In genomic region chr3:81442758-81443456, GRCh38 we compare ENCODE assay signal across 15 cellular contexts.
A peak's percentile ranks its signal among the peaks of the same experiment; 100 is the strongest.
DNase-seq lines count a peak whose midpoint lies in the region; TF ChIP-seq lines count a peak whose summit lies in the region.
"Had no signal": no experiment of that assay in that cellular context is flagged by ENCODE, and none has a peak within 500 bp of the region (broad histone marks: within the 10 kb centered on the region; RNA-seq: fewer than 3 reads in every experiment).

No MANE protein-coding gene starts in this region.

- no peak for DNase-seq in cardiac muscle cell (ENCODE audit: low read depth in 1 of 2, low spot score in 1 of 2)
- DNase-seq in left ventricle myocardium inferior: no peak
- DNase-seq in chondrocyte (ENCODE audit: low spot score): no peak
- DNase-seq in osteocyte (ENCODE audit: extremely low spot score, unreplicated experiment): no peak
- no peak for DNase-seq in NCI-H146 treated with DMSO at 0.1 percent for 48 hours (lab: John Stamatoyannopoulos, UW; ENCODE audit: unreplicated experiment)
- DNase-seq in activated CD4-positive, alpha-beta T cell treated with anti-CD3 and anti-CD28 coated beads for 4 hours: no peak
- no peak for DNase-seq in middle frontal gyrus (ENCODE audit: extremely low spot score, low spot score)
- DNase-seq in NCI-H1436 treated with DMSO at 0.1 percent for 48 hours (lab: John Stamatoyannopoulos, UW): no peak
- DNase-seq: DMS153, NCI-H1436, NCI-H2081, NCI-H510A treated with DMSO at 0.1 percent for 48 hours, SIG-M5 had no signal

- no peaks in the 10 kb centered on the region for H3K4me1 ChIP-seq in cardiac muscle cell (ENCODE audit: low read depth)
- H3K4me1 ChIP-seq in left ventricle myocardium inferior: peaks cover 26% of the 10 kb centered on the region

- H3K36me3 ChIP-seq in cardiac muscle cell (no peaks in the 10 kb centered on the region), left ventricle myocardium inferior (no peaks in the 10 kb centered on the region)

- H3K36me3 Mint-ChIP-seq in chondrocyte (ENCODE audit: low read depth) (no peaks in the 10 kb centered on the region), osteocyte (ENCODE audit: unreplicated experiment) (no peaks in the 10 kb centered on the region)

- no peak for TF ChIP-seq CTCF in cardiac muscle cell (IDR thresholded peaks at IDR 0.05; ENCODE audit: low read depth, low read length)
- TF ChIP-seq CTCF in left ventricle myocardium inferior (IDR thresholded peaks at IDR 0.05; ENCODE audit: borderline replicate concordance): no peak
- TF ChIP-seq CTCF in chondrocyte (IDR thresholded peaks at IDR 0.05): no peak
- no peak for TF ChIP-seq CTCF in osteocyte (IDR thresholded peaks at IDR 0.05)

- no peak overlapping the region for H3K4me3 ChIP-seq in cardiac muscle cell
- no peak overlapping the region for H3K4me3 ChIP-seq in left ventricle myocardium inferior
- H3K4me3 ChIP-seq: K562 had no signal

- H3K27ac ChIP-seq in cardiac muscle cell (peak overlapping the region; percentile 10), left ventricle myocardium inferior (replicated peaks) (no peak overlapping the region)
- H3K27ac ChIP-seq: C4-2B had no signal

- intact Hi-C loops in left ventricle myocardium inferior (cut with micrococcal nuclease): no loop called here

- H3K27ac Mint-ChIP-seq in chondrocyte (ENCODE audit: unreplicated experiment) (peak overlapping the region; percentile 77), osteocyte (ENCODE audit: unreplicated experiment) (peak overlapping the region; percentile 78)

- H3K27me3 Mint-ChIP-seq in chondrocyte (ENCODE audit: low read depth): no peaks in the 10 kb centered on the region
- no peaks in the 10 kb centered on the region for H3K27me3 Mint-ChIP-seq in osteocyte (ENCODE audit: unreplicated experiment)

- H3K4me3 Mint-ChIP-seq in chondrocyte (ENCODE audit: unreplicated experiment): no peak overlapping the region
- H3K4me3 Mint-ChIP-seq in osteocyte (ENCODE audit: unreplicated experiment): no peak overlapping the region

- H3K9me3 ChIP-seq in cardiac muscle cell (ENCODE audit: low read depth) (no peaks in the 10 kb centered on the region), left ventricle myocardium inferior (replicated peaks) (no peaks in the 10 kb centered on the region)

- H3K9me3 Mint-ChIP-seq in chondrocyte (ENCODE audit: low read depth) (no peaks in the 10 kb centered on the region), osteocyte (ENCODE audit: unreplicated experiment) (no peaks in the 10 kb centered on the region)

- H3K4me1 Mint-ChIP-seq in chondrocyte (ENCODE audit: low read depth) (peaks cover 35% of the 10 kb centered on the region), osteocyte (ENCODE audit: unreplicated experiment) (peaks cover 32% of the 10 kb centered on the region)

- no peaks in the 10 kb centered on the region for H3K27me3 ChIP-seq in cardiac muscle cell
- no peaks in the 10 kb centered on the region for H3K27me3 ChIP-seq in left ventricle myocardium inferior (ENCODE audit: low read depth)
